In genomic region chr18:63022429-63023022, GRCh38 we compare ENCODE assay signal across 11 cellular contexts.
DNase-seq lines count a peak whose midpoint lies in the region; ATAC-seq, FAIRE-seq and TF ChIP-seq lines count a peak whose summit lies in the region.
"Had no signal": no experiment of that assay in that cellular context is flagged by ENCODE, and none has a peak within 500 bp of the region (broad histone marks: within the 10 kb centered on the region; RNA-seq: fewer than 3 reads in every experiment).

No MANE protein-coding gene starts in this region.

- H3K9me3 Mint-ChIP-seq in activated naive CD8-positive, alpha-beta T cell treated with anti-CD3 and anti-CD28 coated beads, Interleukin-2, amount 10 ng/mL, durations not matched to agents 7 days and 5 days: peaks cover 7% of the 10 kb centered on the region

- peaks cover 4% of the 10 kb centered on the region for H3K36me3 Mint-ChIP-seq in activated naive CD8-positive, alpha-beta T cell treated with anti-CD3 and anti-CD28 coated beads, Interleukin-2, amount 10 ng/mL, durations not matched to agents 7 days and 5 days

- H3K36me3 ChIP-seq in keratinocyte (ENCODE audit: control insufficient read depth in 2 of 2, extremely low read depth in 1 of 2, insufficient read depth in 2 of 2, low read length in 2 of 2): no peaks in the 10 kb centered on the region

- H3K4me1 Mint-ChIP-seq in activated naive CD8-positive, alpha-beta T cell treated with anti-CD3 and anti-CD28 coated beads, Interleukin-2, amount 10 ng/mL, durations not matched to agents 7 days and 5 days: no peaks in the 10 kb centered on the region
- H3K4me1 Mint-ChIP-seq: naive thymus-derived CD4-positive, alpha-beta T cell had no signal

- H2AFZ ChIP-seq in keratinocyte (ENCODE audit: control insufficient read depth, low read length): no peak overlapping the region

- no peak for FAIRE-seq in keratinocyte (lab: Jason Lieb, UNC)

- no peak overlapping the region for H3K4me2 ChIP-seq in keratinocyte (ENCODE audit: control insufficient read depth, extremely low read depth, insufficient read depth, low read depth, low read length)

- POLR2A ChIA-PET in activated naive CD8-positive, alpha-beta T cell treated with anti-CD3 and anti-CD28 coated beads, Interleukin-2, amount 10 ng/mL, durations not matched to agents 7 days and 5 days (lab: Charles Lee): no interaction called here

- no peak overlapping the region for H3K27ac Mint-ChIP-seq in activated naive CD8-positive, alpha-beta T cell treated with anti-CD3 and anti-CD28 coated beads, Interleukin-2, amount 10 ng/mL, durations not matched to agents 7 days and 5 days
- H3K27ac Mint-ChIP-seq: T-helper 17 cell had no signal

- no peaks in the 10 kb centered on the region for H3K9me1 ChIP-seq in keratinocyte (ENCODE audit: control insufficient read depth, extremely low read depth, insufficient read depth, low read length)

- H3K9ac ChIP-seq in keratinocyte (ENCODE audit: control insufficient read depth, extremely low read depth, insufficient read depth, low read length): no peak overlapping the region

- H3K27me3 Mint-ChIP-seq in activated naive CD8-positive, alpha-beta T cell treated with anti-CD3 and anti-CD28 coated beads, Interleukin-2, amount 10 ng/mL, durations not matched to agents 7 days and 5 days: peaks cover 16% of the 10 kb centered on the region

- DNase-seq in AG10803 (ENCODE audit: low read depth) (no peak), GM12865 (ENCODE audit: low read depth) (no peak), keratinocyte (ENCODE audit: low read depth, low spot score) (no peak), anterior cingulate cortex (lab: John Stamatoyannopoulos, UW) (no peak), GM19240 (ENCODE audit: insufficient read length, low spot score) (no peak)
- peak; percentile 46 for DNase-seq in activated naive CD8-positive, alpha-beta T cell treated with anti-CD3 and anti-CD28 coated beads, Interleukin-2, amount 10 ng/mL, durations not matched to agents 7 days and 5 days
- DNase-seq: naive thymus-derived CD4-positive, alpha-beta T cell; T-helper 17 cell had no signal

- no peak overlapping the region for H3K4me3 Mint-ChIP-seq in activated naive CD8-positive, alpha-beta T cell treated with anti-CD3 and anti-CD28 coated beads, Interleukin-2, amount 10 ng/mL, durations not matched to agents 7 days and 5 days
- H3K4me3 Mint-ChIP-seq: naive thymus-derived CD4-positive, alpha-beta T cell; T-helper 17 cell had no signal

- H3K27ac ChIP-seq in keratinocyte (ENCODE audit: control insufficient read depth, insufficient read depth, low read length): no peak overlapping the region
- H3K27ac ChIP-seq: HL-60 had no signal

- no peaks in the 10 kb centered on the region for H3K4me1 ChIP-seq in keratinocyte (ENCODE audit: control insufficient read depth, extremely low read depth, insufficient read depth, low read length)

- no peaks in the 10 kb centered on the region for H3K79me2 ChIP-seq in keratinocyte (ENCODE audit: control insufficient read depth, insufficient read depth, low read length)

- dilution Hi-C loops in keratinocyte (cut with MboI; ENCODE audit: extremely low pct_ligation_motif_present, low sequenced_read_pairs): loop anchor here (25.0 kb wide), 1 partner anchor 290 kb away; the partner anchor contains the start of gene BCL2

- no peak overlapping the region for H3K4me3 ChIP-seq in AG10803 (ENCODE audit: low read length)
- H3K4me3 ChIP-seq in GM12865 (ENCODE audit: low read depth, low read length): no peak overlapping the region
- H3K4me3 ChIP-seq in keratinocyte (ENCODE audit: control insufficient read depth in 2 of 3, extremely low read depth in 1 of 3, insufficient read depth in 2 of 3, low read depth in 1 of 3, low read length in 3 of 3): no peak overlapping the region

- peak; percentile 19 for TF ChIP-seq CTCF in AG10803 (conservative IDR thresholded peaks at IDR 0.05; ENCODE audit: low read length)
- peak; percentile 31 for TF ChIP-seq CTCF in GM12865 (IDR thresholded peaks at IDR 0.05; ENCODE audit: insufficient read depth, low read depth, low read length, missing control alignments)
- TF ChIP-seq CTCF in keratinocyte (optimal IDR thresholded peaks at IDR 0.05 in 1 of 3, IDR thresholded peaks at IDR 0.05 in 1 of 3, conservative IDR thresholded peaks at IDR 0.05 in 1 of 3; ENCODE audit: extremely low read depth in 1 of 3, insufficient read depth in 2 of 3, low read length in 3 of 3): peak; percentile 41 to 62 (median 42)

- H4K20me1 ChIP-seq in keratinocyte (ENCODE audit: control insufficient read depth, extremely low read depth, insufficient read depth, low read length): no peaks in the 10 kb centered on the region

- H3K27me3 ChIP-seq in keratinocyte (ENCODE audit: control insufficient read depth, extremely low read depth, insufficient read depth, low read length): no peaks in the 10 kb centered on the region

- no peaks in the 10 kb centered on the region for H3K9me3 ChIP-seq in keratinocyte (ENCODE audit: control insufficient read depth, low read depth, low read length)

- no peak for ATAC-seq in activated naive CD8-positive, alpha-beta T cell treated with anti-CD3 and anti-CD28 coated beads, Interleukin-2, amount 10 ng/mL, durations not matched to agents 7 days and 5 days (ENCODE audit: low read depth)
- no peak for ATAC-seq in activated CD4-positive, CD25-positive, alpha-beta regulatory T cell treated with anti-CD3 and anti-CD28 coated beads, Interleukin-2, amount 50 U/mL, for 24 hours
- no peak for ATAC-seq in GM21381 (IDR thresholded peaks at IDR 0.05; ENCODE audit: unreplicated experiment)
- ATAC-seq: naive thymus-derived CD4-positive, alpha-beta T cell; T-helper 17 cell had no signal
